In the genomic region with DNA sequence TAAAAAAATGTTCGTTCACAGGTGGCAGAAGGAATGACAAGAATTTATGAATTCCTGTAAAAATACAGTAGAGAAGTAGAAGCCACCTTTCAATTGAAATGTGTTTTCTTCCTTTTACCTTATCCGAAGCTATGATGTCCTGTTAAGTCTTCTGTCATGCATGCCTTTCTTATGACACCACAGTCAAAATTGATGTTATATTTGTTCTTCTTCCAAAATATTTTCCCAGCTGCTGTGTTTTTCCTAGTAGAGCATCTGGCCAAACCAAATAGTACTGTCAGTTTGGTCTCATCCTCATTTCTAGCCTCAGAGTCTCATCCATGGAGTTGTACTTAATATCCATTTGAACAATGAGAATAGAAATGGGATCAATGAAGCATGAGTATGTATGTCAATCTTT, we compare ENCODE assay signal across 21 cellular contexts.
A peak's percentile ranks its signal among the peaks of the same experiment; 100 is the strongest.
DNase-seq lines count a peak whose midpoint lies in the region; ATAC-seq and TF ChIP-seq lines count a peak whose summit lies in the region.
"Had no signal": no experiment of that assay in that cellular context is flagged by ENCODE, and none has a peak within 500 bp of the region (broad histone marks: within the 10 kb centered on the region; RNA-seq: fewer than 3 reads in every experiment).

No MANE protein-coding gene starts in this region.

- H3K4me1 ChIP-seq in cardiac muscle cell (ENCODE audit: low read depth), result peaks cover 17% of the 10 kb centered on the region
- no peaks in the 10 kb centered on the region for H3K4me1 ChIP-seq in right atrium auricular region

- TF ChIP-seq CTCF in cardiac muscle cell (IDR thresholded peaks at IDR 0.05; ENCODE audit: low read depth, low read length) (no peak), right atrium auricular region (IDR thresholded peaks at IDR 0.05) (no peak), fibroblast of the aortic adventitia (IDR thresholded peaks at IDR 0.05; ENCODE audit: insufficient read depth, low read length) (no peak)

- H3K9me3 ChIP-seq in cardiac muscle cell (ENCODE audit: low read depth), result no peaks in the 10 kb centered on the region
- no peaks in the 10 kb centered on the region for H3K9me3 ChIP-seq in right atrium auricular region
- H3K9me3 ChIP-seq: ovary, upper lobe of left lung had no signal

- in situ Hi-C loops in KBM-7 (cut with MboI; ENCODE audit: low pct_unique_long_range_greater_than_20kb, low sequenced_read_pairs), result no loop called here

- DNase-seq in cardiac muscle cell (ENCODE audit: low read depth in 1 of 2, low spot score in 1 of 2), result no peak
- DNase-seq in right atrium auricular region (ENCODE audit: low spot score), result no peak
- peak; percentile 56 to 60 for DNase-seq in SHP77 (lab: John Stamatoyannopoulos, UW)
- peak; percentile 21 for DNase-seq in fibroblast of the aortic adventitia (ENCODE audit: low read depth)
- DNase-seq in smooth muscle cell of the brain vasculature (ENCODE audit: low read depth, low spot score), result peak; percentile 46
- no peak for DNase-seq in NCI-H2227 (lab: John Stamatoyannopoulos, UW; ENCODE audit: unreplicated experiment)
- DNase-seq in KBM-7, result no peak
- DNase-seq: activated CD4-positive, alpha-beta T cell treated with anti-CD3 and anti-CD28 coated beads for 4 hours; activated CD8-positive, alpha-beta memory T cell treated with anti-CD3 and anti-CD28 coated beads, Interleukin-2, amount 10 ng/mL, durations not matched to agents 7 days and 5 days; activated naive CD8-positive, alpha-beta T cell treated with anti-CD3 and anti-CD28 coated beads, Interleukin-2, amount 50 U/mL, for 24 hours; effector CD4-positive, alpha-beta T cell; GF-D8; GOT3; NCI-H187; ovary; stimulated activated CD4-positive, alpha-beta T cell treated with anti-CD3 and anti-CD28 coated beads, Interleukin-2, amount 100 ng/mL, for 48 hours; stimulated activated naive CD8-positive, alpha-beta T cell treated with anti-CD3 and anti-CD28 coated beads, Interleukin-15, amount 100 ng/mL, for 72 hours; upper lobe of left lung had no signal

- H3K4me3 ChIP-seq in cardiac muscle cell (no peak overlapping the region), right atrium auricular region (no peak overlapping the region), fibroblast of the aortic adventitia (ENCODE audit: low read depth, low read length) (no peak overlapping the region)
- H3K4me3 ChIP-seq: GM12878, ovary, upper lobe of left lung had no signal

- H3K36me3 ChIP-seq in cardiac muscle cell (peaks cover 8% of the 10 kb centered on the region), right atrium auricular region (no peaks in the 10 kb centered on the region)
- H3K36me3 ChIP-seq: ovary, upper lobe of left lung had no signal

- H3K27ac ChIP-seq in cardiac muscle cell (peak overlapping the region; percentile 4), right atrium auricular region (no peak overlapping the region)
- H3K27ac ChIP-seq: 22Rv1, ovary, upper lobe of left lung had no signal

- H3K27me3 ChIP-seq in cardiac muscle cell, result no peaks in the 10 kb centered on the region
- H3K27me3 ChIP-seq in right atrium auricular region, result no peaks in the 10 kb centered on the region
- H3K27me3 ChIP-seq: ovary, upper lobe of left lung had no signal

- no peak for ATAC-seq in HG02610 (IDR thresholded peaks at IDR 0.05; ENCODE audit: unreplicated experiment)
- ATAC-seq: activated CD8-positive, alpha-beta memory T cell treated with anti-CD3 and anti-CD28 coated beads, Interleukin-2, amount 10 ng/mL, durations not matched to agents 7 days and 5 days; activated naive CD8-positive, alpha-beta T cell treated with anti-CD3 and anti-CD28 coated beads, Interleukin-2, amount 50 U/mL, for 24 hours; GM12878; stimulated activated naive CD8-positive, alpha-beta T cell treated with anti-CD3 and anti-CD28 coated beads, Interleukin-15, amount 100 ng/mL, for 72 hours had no signal

Comparison
In these comparisons a context has a peak if more than half of its experiments do, and no peak if none do; other contexts are left out.
1. DNase-seq: peak in SHP77 (2 of 2), fibroblast of the aortic adventitia (single experiment) and smooth muscle cell of the brain vasculature (single experiment); none in cardiac muscle cell (0 of 2), right atrium auricular region (single experiment), NCI-H2227 (single experiment) and KBM-7 (single experiment).